16 cellular contexts compared by ENCODE assay signal in genomic region chr1:160885080-160885479, GRCh38. TPM values are rescaled to one million over a fixed set of nuclear protein-coding genes. Genes with fewer than 3 reads are reported as not detected.
"Had no signal": no experiment of that assay in that cellular context is flagged by ENCODE, and none has a peak within 500 bp of the region (broad histone marks: within the 10 kb centered on the region; RNA-seq: fewer than 3 reads in every experiment).

Gene ITLN1 (minus strand): TSS chr1:160885180. CDS start chr1:160884877, 303 bp downstream.

- H3K27me3 ChIP-seq: vagina had no signal

- ATAC-seq: activated CD8-positive, alpha-beta memory T cell treated with anti-CD3 and anti-CD28 coated beads, Interleukin-2, amount 10 ng/mL, durations not matched to agents 7 days and 5 days; left lung; natural killer cell treated with Interleukin-12 subunit alpha and Interleukin-12 subunit beta and Interleukin-15 and Interleukin-18, amount 100 ng/mL, for 72 hours; psoas muscle had no signal

- DNase-seq: activated CD4-positive, alpha-beta T cell treated with anti-CD3 and anti-CD28 coated beads, Interleukin-2, amount 50 U/mL, for 48 hours; activated CD4-positive, CD25-positive, alpha-beta regulatory T cell; activated CD8-positive, alpha-beta memory T cell treated with anti-CD3 and anti-CD28 coated beads, Interleukin-2, amount 10 ng/mL, durations not matched to agents 7 days and 5 days; activated effector memory CD4-positive, alpha-beta T cell treated with anti-CD3 and anti-CD28 coated beads, Interleukin-2, amount 50 U/mL, for 16 hours; activated T-cell treated with anti-CD3 and anti-CD28 coated beads, Interleukin-2, amount 50 U/mL, for 24 hours; anterior cingulate cortex; glutamatergic neuron; left lung; psoas muscle; T-cell; T1000 had no signal

- H3K27ac ChIP-seq: left lung, psoas muscle, vagina had no signal

- H3K36me3 ChIP-seq: left lung, vagina had no signal

- H3K9me3 ChIP-seq: left lung, psoas muscle, vagina had no signal

- H3K4me3 ChIP-seq: left lung, psoas muscle, vagina had no signal

- H3K4me1 ChIP-seq: left lung, psoas muscle, vagina had no signal

RNA-seq across cellular contexts. Expression of gene ITLN1, which starts in this region (rescaled TPM):
- total RNA-seq: activated CD8-positive, alpha-beta memory T cell treated with anti-CD3 and anti-CD28 coated beads, Interleukin-2, amount 10 ng/mL, durations not matched to agents 7 days and 5 days; activated naive CD4-positive, alpha-beta T cell treated with anti-CD3 and anti-CD28 coated beads, Interleukin-2, amount 50 U/mL, for 72 hours; dermis microvascular lymphatic vessel endothelial cell; natural killer cell treated with Interleukin-12 subunit alpha and Interleukin-12 subunit beta and Interleukin-15 and Interleukin-18, amount 100 ng/mL, for 72 hours; osteoblast; T-cell had no signal
